ENCODE assay signal across 15 cellular contexts in genomic region chr19:955803-956746, GRCh38. TPM values are rescaled to one million over a fixed set of nuclear protein-coding genes. Genes with fewer than 3 reads are reported as not detected.
A peak's percentile ranks its signal among the peaks of the same experiment; 100 is the strongest.
DNase-seq lines count a peak whose midpoint lies in the region; ATAC-seq, FAIRE-seq and TF ChIP-seq lines count a peak whose summit lies in the region.
"Had no signal": no experiment of that assay in that cellular context is flagged by ENCODE, and none has a peak within 500 bp of the region (broad histone marks: within the 10 kb centered on the region; RNA-seq: fewer than 3 reads in every experiment).

No MANE protein-coding gene starts in this region.

- CTCF ChIA-PET in K562 (lab: Yijun Ruan, JAX; ENCODE audit: low intra/inter-chr PET ratio), result no interaction called here

- H3K9me3 ChIP-seq in K562 (replicated peaks; ENCODE audit: control insufficient read depth, insufficient read depth, low read depth, low read length), result no peaks in the 10 kb centered on the region
- H3K9me3 ChIP-seq: adrenal gland had no signal

- peaks cover 67 to 95% of the 10 kb centered on the region in 2 experiments for H3K4me1 ChIP-seq in K562 (replicated peaks in 1 of 2; ENCODE audit: control insufficient read depth in 2 of 2, insufficient read depth in 2 of 2, low read length in 2 of 2)

- ATAC-seq in K562 (no peak), esophagus mucosa (no peak)

- H3K79me2 ChIP-seq in K562 (ENCODE audit: control insufficient read depth, insufficient read depth, low read length), result peaks cover 88% of the 10 kb centered on the region

- no peak for TF ChIP-seq POLR2A in K562 (conservative IDR thresholded peaks at IDR 0.05)

- H4K20me1 ChIP-seq in K562 (replicated peaks; ENCODE audit: control insufficient read depth, insufficient read depth, low read length), result no peaks in the 10 kb centered on the region

- DNase-seq in H7, result peak; percentile 81
- no peak for DNase-seq in K562 (ENCODE audit: extremely low read depth in 1 of 4, low spot score in 3 of 4)
- no peak for DNase-seq in dermis blood vessel endothelial cell
- no peak for DNase-seq in NCI-H2171 treated with DMSO at 0.1 percent for 48 hours (lab: John Stamatoyannopoulos, UW)
- DNase-seq: activated CD4-positive, alpha-beta T cell treated with anti-CD3 and anti-CD28 coated beads for 1 hour; activated T-cell treated with anti-CD3 and anti-CD28 coated beads, Interleukin-2, amount 50 U/mL, for 24 hours; adrenal gland; DMS79; MM.1S; SW 1271 had no signal

- in situ Hi-C loops in K562 (cut with MboI), result no loop called here

- no peak for TF ChIP-seq RAD21 in K562 (CRISPR knock-in tag; conservative IDR thresholded peaks at IDR 0.05 in 1 of 2, IDR thresholded peaks at IDR 0.05 in 1 of 2)

- H3K27me3 ChIP-seq in H7 (ENCODE audit: control insufficient read depth, insufficient read depth, low read length) (no peaks in the 10 kb centered on the region), K562 (ENCODE audit: control insufficient read depth in 2 of 2, insufficient read depth in 2 of 2, low read length in 2 of 2) (no peaks in the 10 kb centered on the region)
- H3K27me3 ChIP-seq: adrenal gland had no signal

- H3K4me3 ChIP-seq in H7 (ENCODE audit: insufficient read depth, low read depth, low read length), result no peak overlapping the region
- no peak overlapping the region for H3K4me3 ChIP-seq in K562
- H3K4me3 ChIP-seq: adrenal gland had no signal

- no TSS peak for BruUV-seq in K562 (replicated peaks; lab: Mats Ljungman, UMichigan)

- 0 out of 2 replicates have a peak overlapping the region, but pooled peaks have one; percentile 64 for H3K4me2 ChIP-seq in K562 (ENCODE audit: insufficient read depth, low read length)

- peak overlapping the region in 1 of 3 experiments; percentile 65 for H3K4me3 Mint-ChIP-seq in nephron
- H3K4me3 Mint-ChIP-seq: activated T-cell treated with anti-CD3 and anti-CD28 coated beads, Interleukin-2, amount 50 U/mL, for 24 hours; dendritic cell treated with granulocyte-macrophage colony-stimulating factor and Interleukin-4, amounts not matched to agents 40 ng/mL and 50 ng/mL, for 4 days had no signal

- peak overlapping the region; percentile 93 to 96 (median 95) for H3K27ac Mint-ChIP-seq in nephron
- H3K27ac Mint-ChIP-seq: activated T-cell treated with anti-CD3 and anti-CD28 coated beads, Interleukin-2, amount 50 U/mL, for 24 hours; dendritic cell treated with granulocyte-macrophage colony-stimulating factor and Interleukin-4, amounts not matched to agents 40 ng/mL and 50 ng/mL, for 4 days had no signal

- no peaks in the 10 kb centered on the region for H3K9me1 ChIP-seq in K562 (ENCODE audit: control insufficient read depth, insufficient read depth, low read length)

- FAIRE-seq in K562 (lab: Jason Lieb, UNC), result no peak
- FAIRE-seq: GM12891 had no signal

- peaks cover 23% of the 10 kb centered on the region for H3K4me1 Mint-ChIP-seq in nephron

- peaks cover 9% of the 10 kb centered on the region for H3K36me3 Mint-ChIP-seq in nephron (ENCODE audit: low read depth)

- POLR2A ChIA-PET in K562 (lab: Yijun Ruan, JAX), result interaction anchor here (0.6 to 1.0 kb wide), 4 partner anchors 26 to 447 kb away, joined by 3 to 4 read pairs (median 3); no protein-coding TSS in a partner anchor

- H2AFZ ChIP-seq in K562 (ENCODE audit: low read depth, low read length), result no peak overlapping the region

- WGBS in K562 (ENCODE audit: insufficient coverage, low coverage, missing lambda C conversion rate), result 89% methylated on average over 46 of the region's 54 CpGs

- H3K36me3 ChIP-seq in H7 (replicated peaks; ENCODE audit: control insufficient read depth, insufficient read depth, low read length) (no peaks in the 10 kb centered on the region; the same call in 1 of the 2 replicates), K562 (ENCODE audit: control insufficient read depth, insufficient read depth, low read length) (peaks cover 33% of the 10 kb centered on the region; the same call in 1 of the 3 replicates)
- H3K36me3 ChIP-seq: adrenal gland had no signal

- peak overlapping the region; percentile 11 to 76; a peak in 2 of 4 replicates for H3K9ac ChIP-seq in K562 (ENCODE audit: insufficient read depth in 1 of 2, low read depth in 2 of 2, low read length in 2 of 2)

- peak overlapping the region; percentile 96 for H3K27ac ChIP-seq in K562 (ENCODE audit: extremely low read depth, low read depth, low read length)
- H3K27ac ChIP-seq: adrenal gland, HL-60 had no signal

- H3K27me3 Mint-ChIP-seq in nephron (ENCODE audit: low read depth), result no peaks in the 10 kb centered on the region
- H3K27me3 Mint-ChIP-seq: activated T-cell treated with anti-CD3 and anti-CD28 coated beads, Interleukin-2, amount 50 U/mL, for 24 hours; dendritic cell treated with granulocyte-macrophage colony-stimulating factor and Interleukin-4, amounts not matched to agents 40 ng/mL and 50 ng/mL, for 4 days had no signal

- intact Hi-C loops in K562 (cut with micrococcal nuclease), result loop anchor here (2.0 kb wide), 1 partner anchor 31 kb away; no protein-coding TSS in a partner anchor

- no peak for TF ChIP-seq EP300 in K562 (IDR thresholded peaks at IDR 0.05; ENCODE audit: low read length)

- H3K9me3 Mint-ChIP-seq in nephron, result no peaks in the 10 kb centered on the region
- H3K9me3 Mint-ChIP-seq: activated T-cell treated with anti-CD3 and anti-CD28 coated beads, Interleukin-2, amount 50 U/mL, for 24 hours; dendritic cell treated with granulocyte-macrophage colony-stimulating factor and Interleukin-4, amounts not matched to agents 40 ng/mL and 50 ng/mL, for 4 days had no signal

- TF ChIP-seq CTCF in K562 (IDR thresholded peaks at IDR 0.05 in 2 of 3, conservative IDR thresholded peaks at IDR 0.05 in 1 of 3; ENCODE audit: insufficient read depth in 2 of 3, low read depth in 1 of 3, low read length in 3 of 3) (no peak), nephron (IDR thresholded peaks at IDR 0.05; ENCODE audit: unreplicated experiment in 3 of 3) (no peak)

RNA-seq across cellular contexts. Expression of gene WDR18, which starts 28.1 kb away (rescaled TPM):
- 107 and 140 TPM in 2 replicates for total RNA-seq in H7 (2014; rRNA removed; shearing (Covaris generic))
- 32.2 and 119 TPM in 2 replicates for total RNA-seq in K562 (2011; cell fraction: chromatin; rRNA removed; ENCODE audit: low replicate concordance)
- total RNA-seq in K562 (2011; cell fraction: nucleolus; rRNA removed), result 140 and 174 TPM in 2 replicates
- total RNA-seq in K562 (2011; cell fraction: nucleoplasm; rRNA removed), result 50.0 and 55.1 TPM in 2 replicates
- total RNA-seq in K562 (2014; rRNA removed) (181 and 210 TPM in 2 replicates), K562 (2014; rRNA removed; fragmentation: Illumina TruSeq; extraction: Trizol) (13.0 and 15.5 TPM in 2 replicates), K562 (2015; rRNA removed; fragmentation: Illumina TruSeq; extraction: Trizol) (37.6 and 45.0 TPM in 2 replicates), K562 (2021) (128 and 134 TPM in 2 replicates), dermis blood vessel endothelial cell (69.9 and 83.3 TPM in 2 replicates), esophagus mucosa (41.2 TPM)
- polyA plus RNA-seq in K562 (2011; rRNA removed) (30.1 and 47.8 TPM in 2 replicates), K562 (2014; fragmentation: Illumina TruSeq; extraction: Trizol) (16.3 and 52.9 TPM in 2 replicates), K562 (2014; fragmentation: Nextera tagmentation; extraction: Ambion mirVana) (1 to 10 TPM in 1 of 2 experiments, under 1 TPM in 1; 0.65 to 1.1 TPM), K562 (2014; rRNA removed) (106 and 130 TPM in 2 replicates)
- polyA plus RNA-seq in K562 (2011; cell fraction: cytosol; rRNA removed), result 62.1 and 244 TPM in 2 replicates
- polyA plus RNA-seq in K562 (2011; cell fraction: nucleus; rRNA removed), result 137 and 203 TPM in 2 replicates
- 73.6 and 92.2 TPM in 2 replicates for polyA plus RNA-seq in K562 (2012)
- 17.0 and 26.0 TPM in 2 replicates for polyA minus RNA-seq in K562 (2011; rRNA and poly(A)+ RNA removed)
- polyA minus RNA-seq in K562 (2011; cell fraction: cytosol; rRNA and poly(A)+ RNA removed), result 90.0 and 91.8 TPM in 2 replicates
- polyA minus RNA-seq in K562 (2011; cell fraction: nucleus; rRNA and poly(A)+ RNA removed), result 52.1 and 52.4 TPM in 2 replicates

RNA-seq across cellular contexts. Expression of gene ARID3A, which starts 30.2 kb away (rescaled TPM):
- 85.4 and 92.6 TPM in 2 replicates for total RNA-seq in H7 (2014; rRNA removed; shearing (Covaris generic))
- total RNA-seq in K562 (2011; cell fraction: chromatin; rRNA removed; ENCODE audit: low replicate concordance), result 89.0 and 254 TPM in 2 replicates
- total RNA-seq in K562 (2011; cell fraction: nucleolus; rRNA removed), result 180 and 206 TPM in 2 replicates
- 120 and 121 TPM in 2 replicates for total RNA-seq in K562 (2011; cell fraction: nucleoplasm; rRNA removed)
- total RNA-seq in K562 (2014; rRNA removed) (55.2 and 62.0 TPM in 2 replicates), K562 (2014; rRNA removed; fragmentation: Illumina TruSeq; extraction: Trizol) (14.8 and 16.4 TPM in 2 replicates), K562 (2015; rRNA removed; fragmentation: Illumina TruSeq; extraction: Trizol) (39.0 and 41.3 TPM in 2 replicates), K562 (2021) (97.2 and 118 TPM in 2 replicates), dermis blood vessel endothelial cell (9.0 and 9.7 TPM in 2 replicates), esophagus mucosa (6.9 TPM)
- polyA plus RNA-seq in K562 (2011; rRNA removed) (27.9 and 44.1 TPM in 2 replicates), K562 (2014; fragmentation: Illumina TruSeq; extraction: Trizol) (31.2 and 62.4 TPM in 2 replicates), K562 (2014; fragmentation: Nextera tagmentation; extraction: Ambion mirVana) (1 to 10 TPM; 1.4 to 2.0 TPM), K562 (2014; rRNA removed) (31.0 and 46.7 TPM in 2 replicates)
- 43.2 and 88.8 TPM in 2 replicates for polyA plus RNA-seq in K562 (2011; cell fraction: cytosol; rRNA removed)
- polyA plus RNA-seq in K562 (2011; cell fraction: nucleus; rRNA removed), result 58.8 and 128 TPM in 2 replicates
- polyA plus RNA-seq in K562 (2012), result 49.0 and 52.3 TPM in 2 replicates
- polyA minus RNA-seq in K562 (2011; rRNA and poly(A)+ RNA removed), result 36.2 and 53.3 TPM in 2 replicates
- 119 and 167 TPM in 2 replicates for polyA minus RNA-seq in K562 (2011; cell fraction: cytosol; rRNA and poly(A)+ RNA removed)
- 45.8 and 47.4 TPM in 2 replicates for polyA minus RNA-seq in K562 (2011; cell fraction: nucleus; rRNA and poly(A)+ RNA removed)

RNA-seq across cellular contexts. Expression of gene KISS1R, which starts 38.9 kb away (rescaled TPM):
- 0.67 and 1.4 TPM in 2 replicates for total RNA-seq in H7 (2014; rRNA removed; shearing (Covaris generic))
- total RNA-seq in K562 (2011; cell fraction: chromatin; rRNA removed; ENCODE audit: low replicate concordance), result 13.9 and 50.0 TPM in 2 replicates
- total RNA-seq in K562 (2011; cell fraction: nucleolus; rRNA removed), result 79.5 and 104 TPM in 2 replicates
- 29.6 and 30.1 TPM in 2 replicates for total RNA-seq in K562 (2011; cell fraction: nucleoplasm; rRNA removed)
- 19.3 and 26.7 TPM in 2 replicates for total RNA-seq in K562 (2014; rRNA removed)
- total RNA-seq in K562 (2014; rRNA removed; fragmentation: Illumina TruSeq; extraction: Trizol), result 0.80 and 1.1 TPM in 2 replicates
- total RNA-seq in K562 (2015; rRNA removed; fragmentation: Illumina TruSeq; extraction: Trizol), result 2.0 and 2.7 TPM in 2 replicates
- total RNA-seq in K562 (2021), result 36.2 and 39.4 TPM in 2 replicates
- 2.8 and 6.3 TPM in 2 replicates for polyA plus RNA-seq in K562 (2011; rRNA removed)
- 4.3 and 59.2 TPM in 2 replicates for polyA plus RNA-seq in K562 (2011; cell fraction: cytosol; rRNA removed)
- polyA plus RNA-seq in K562 (2011; cell fraction: nucleus; rRNA removed), result 36.4 and 172 TPM in 2 replicates
- 6.9 and 23.9 TPM in 2 replicates for polyA plus RNA-seq in K562 (2012)
- 0.37 and 2.7 TPM in 2 replicates for polyA plus RNA-seq in K562 (2014; fragmentation: Illumina TruSeq; extraction: Trizol)
- under 1 TPM; 0.55 to 0.75 TPM for polyA plus RNA-seq in K562 (2014; fragmentation: Nextera tagmentation; extraction: Ambion mirVana)
- 17.3 and 26.8 TPM in 2 replicates for polyA plus RNA-seq in K562 (2014; rRNA removed)
- polyA minus RNA-seq in K562 (2011; rRNA and poly(A)+ RNA removed), result 0.30 and 1.8 TPM in 2 replicates
- polyA minus RNA-seq in K562 (2011; cell fraction: cytosol; rRNA and poly(A)+ RNA removed), result 5.8 and 14.1 TPM in 2 replicates
- 5.8 and 22.6 TPM in 2 replicates for polyA minus RNA-seq in K562 (2011; cell fraction: nucleus; rRNA and poly(A)+ RNA removed)
- not detected in 2 replicates for total RNA-seq in dermis blood vessel endothelial cell
- total RNA-seq in esophagus mucosa, result not detected
- polyA plus RNA-seq: adrenal gland had no signal

RNA-seq across cellular contexts. Expression of gene R3HDM4, which starts 43.1 kb away (rescaled TPM):
- 47.5 and 49.9 TPM in 2 replicates for total RNA-seq in H7 (2014; rRNA removed; shearing (Covaris generic))
- 66.6 and 166 TPM in 2 replicates for total RNA-seq in K562 (2011; cell fraction: chromatin; rRNA removed; ENCODE audit: low replicate concordance)
- total RNA-seq in K562 (2011; cell fraction: nucleolus; rRNA removed), result 109 and 113 TPM in 2 replicates
- 92.6 and 119 TPM in 2 replicates for total RNA-seq in K562 (2011; cell fraction: nucleoplasm; rRNA removed)
- total RNA-seq in K562 (2014; rRNA removed) (63.2 and 75.6 TPM in 2 replicates), K562 (2014; rRNA removed; fragmentation: Illumina TruSeq; extraction: Trizol) (21.4 and 26.2 TPM in 2 replicates), K562 (2015; rRNA removed; fragmentation: Illumina TruSeq; extraction: Trizol) (44.6 and 46.1 TPM in 2 replicates), K562 (2021) (133 and 138 TPM in 2 replicates), dermis blood vessel endothelial cell (36.9 and 47.0 TPM in 2 replicates), esophagus mucosa (59.2 TPM)
- polyA plus RNA-seq in K562 (2011; rRNA removed) (59.0 and 93.9 TPM in 2 replicates), K562 (2014; fragmentation: Illumina TruSeq; extraction: Trizol) (87.6 and 109 TPM in 2 replicates), K562 (2014; fragmentation: Nextera tagmentation; extraction: Ambion mirVana) (1 to 10 TPM; 3.2 to 5.6 TPM), K562 (2014; rRNA removed) (140 and 154 TPM in 2 replicates)
- 105 and 207 TPM in 2 replicates for polyA plus RNA-seq in K562 (2011; cell fraction: cytosol; rRNA removed)
- polyA plus RNA-seq in K562 (2011; cell fraction: nucleus; rRNA removed), result 149 and 223 TPM in 2 replicates
- polyA plus RNA-seq in K562 (2012), result 85.0 and 165 TPM in 2 replicates
- 11.6 and 16.6 TPM in 2 replicates for polyA minus RNA-seq in K562 (2011; rRNA and poly(A)+ RNA removed)
- polyA minus RNA-seq in K562 (2011; cell fraction: cytosol; rRNA and poly(A)+ RNA removed), result 30.8 and 60.9 TPM in 2 replicates
- polyA minus RNA-seq in K562 (2011; cell fraction: nucleus; rRNA and poly(A)+ RNA removed), result 22.8 and 25.2 TPM in 2 replicates

RNA-seq across cellular contexts. Expression of gene GRIN3B, which starts 44.1 kb away (rescaled TPM):
- 0.03 and 0.07 TPM in 2 replicates for total RNA-seq in H7 (2014; rRNA removed; shearing (Covaris generic))
- total RNA-seq in K562 (2011; cell fraction: chromatin; rRNA removed; ENCODE audit: low replicate concordance), result 0.32 and 0.88 TPM in 2 replicates
- 1.3 and 2.9 TPM in 2 replicates for total RNA-seq in K562 (2011; cell fraction: nucleolus; rRNA removed)
- 0.29 and 0.46 TPM in 2 replicates for total RNA-seq in K562 (2011; cell fraction: nucleoplasm; rRNA removed)
- total RNA-seq in K562 (2014; rRNA removed) (0.95 TPM in 1 of 2 replicates, not detected in the other), K562 (2014; rRNA removed; fragmentation: Illumina TruSeq; extraction: Trizol) (not detected in 2 replicates), K562 (2015; rRNA removed; fragmentation: Illumina TruSeq; extraction: Trizol) (not detected in 2 replicates), K562 (2021) (0.51 TPM in 1 of 2 replicates, not detected in the other), dermis blood vessel endothelial cell (0.28 and 1.0 TPM in 2 replicates), esophagus mucosa (not detected)
- polyA plus RNA-seq in K562 (2011; rRNA removed) (0.06 and 0.23 TPM in 2 replicates), K562 (2014; fragmentation: Illumina TruSeq; extraction: Trizol) (not detected in 2 replicates), K562 (2014; fragmentation: Nextera tagmentation; extraction: Ambion mirVana) (not detected), K562 (2014; rRNA removed) (0.15 and 0.19 TPM in 2 replicates)
- polyA plus RNA-seq in K562 (2011; cell fraction: cytosol; rRNA removed), result 0.31 and 0.53 TPM in 2 replicates
- polyA plus RNA-seq in K562 (2011; cell fraction: nucleus; rRNA removed), result 2.2 and 2.5 TPM in 2 replicates
- 0.12 and 0.51 TPM in 2 replicates for polyA plus RNA-seq in K562 (2012)
- polyA minus RNA-seq in K562 (2011; rRNA and poly(A)+ RNA removed), result 0.06 TPM in 1 of 2 replicates, not detected in the other
- polyA minus RNA-seq in K562 (2011; cell fraction: cytosol; rRNA and poly(A)+ RNA removed), result not detected in 2 replicates
- polyA minus RNA-seq in K562 (2011; cell fraction: nucleus; rRNA and poly(A)+ RNA removed), result 0.40 and 1.4 TPM in 2 replicates
